17 cellular contexts compared by ENCODE assay signal in the genomic region with DNA sequence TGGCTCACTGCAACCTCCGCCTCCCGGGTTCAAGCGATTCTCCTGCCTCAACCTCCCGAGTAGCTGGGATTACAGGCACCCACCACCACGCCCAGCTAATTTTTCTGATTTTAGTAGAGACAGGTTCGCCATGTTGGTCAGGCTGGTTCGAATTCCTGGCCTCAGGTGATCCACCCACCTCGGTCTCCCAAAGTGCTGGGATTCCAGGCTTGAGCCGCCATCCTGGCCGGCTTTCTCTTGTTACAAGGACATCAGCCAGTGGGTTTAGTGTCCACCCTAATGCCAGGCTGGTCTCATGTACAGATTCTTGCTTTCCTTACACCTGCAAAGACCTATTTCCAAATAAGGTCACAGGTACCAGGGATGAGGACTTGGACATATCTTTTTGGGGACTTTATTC. TPM values are rescaled to one million over a fixed set of nuclear protein-coding genes. Genes with fewer than 3 reads are reported as not detected.
A peak's percentile ranks its signal among the peaks of the same experiment; 100 is the strongest.
DNase-seq lines count a peak whose midpoint lies in the region; ATAC-seq and TF ChIP-seq lines count a peak whose summit lies in the region.
"Had no signal": no experiment of that assay in that cellular context is flagged by ENCODE, and none has a peak within 500 bp of the region (broad histone marks: within the 10 kb centered on the region; RNA-seq: fewer than 3 reads in every experiment).

No MANE protein-coding gene starts in this region.

- H3K79me2 ChIP-seq in DND-41 (ENCODE audit: insufficient read depth, low read length) (peaks cover 8% of the 10 kb centered on the region), OCI-LY7 (ENCODE audit: insufficient read depth, low read depth, low read length) (no peaks in the 10 kb centered on the region), osteoblast (ENCODE audit: insufficient read depth, low read length) (peaks cover 17% of the 10 kb centered on the region)

- CTCF ChIA-PET in OCI-LY7 (lab: Charles Lee; ENCODE audit: unreplicated experiment), result interaction anchor here (1.2 kb wide), 1 partner anchor 8 kb away, joined by 5 read pairs; no protein-coding TSS in a partner anchor

- H3K9me2 ChIP-seq in OCI-LY7 (ENCODE audit: insufficient read depth, low read length), result no peaks in the 10 kb centered on the region

- peak overlapping the region in 7 of 11 experiments; percentile 90 to 99 (median 93); a peak in 12 of 22 replicates for H3K4me2 ChIP-seq in BLaER1 treated with 17β-estradiol and CSF1 and Interleukin-3, amounts not matched to agents 10 nM and 100 nM
- H3K4me2 ChIP-seq in DND-41 (ENCODE audit: insufficient read depth, low read length) (no peak overlapping the region), OCI-LY7 (ENCODE audit: low read length) (0 out of 2 replicates have a peak overlapping the region, but pooled peaks have one; percentile 83), osteoblast (ENCODE audit: insufficient read depth, low read length) (no peak overlapping the region)

- no peaks in the 10 kb centered on the region for H3K9me3 ChIP-seq in BLaER1 treated with 17β-estradiol and CSF1 and Interleukin-3, amounts not matched to agents 10 nM and 100 nM (replicated peaks in 1 of 11)
- H3K9me3 ChIP-seq in DND-41 (ENCODE audit: insufficient read depth, low read length, severe bottlenecking) (no peaks in the 10 kb centered on the region), OCI-LY7 (ENCODE audit: low read length) (no peaks in the 10 kb centered on the region), osteoblast (ENCODE audit: low read depth, low read length) (no peaks in the 10 kb centered on the region)

- H3K9ac ChIP-seq in BLaER1 treated with 17β-estradiol and CSF1 and Interleukin-3, amounts not matched to agents 10 nM and 100 nM, result peak overlapping the region in 3 of 11 experiments; percentile 82 to 85 (median 84); a peak in 4 of 22 replicates
- H3K9ac ChIP-seq in DND-41 (ENCODE audit: low read depth, low read length), result peak overlapping the region; percentile 58; the same call in 1 of the 2 replicates

- TSS peak; percentile 37 for BruUV-seq in OCI-LY7 (replicated peaks; lab: Mats Ljungman, UMichigan)

- H3K27ac ChIP-seq in BLaER1 treated with 17β-estradiol and CSF1 and Interleukin-3, amounts not matched to agents 10 nM and 100 nM, result no peak overlapping the region
- no peak overlapping the region for H3K27ac ChIP-seq in DND-41 (ENCODE audit: low read length)
- H3K27ac ChIP-seq in OCI-LY7 (ENCODE audit: low read depth, low read length, poor library complexity, severe bottlenecking), result no peak overlapping the region
- H3K27ac ChIP-seq in osteoblast (ENCODE audit: low read depth, low read length), result no peak overlapping the region
- H3K27ac ChIP-seq: HL-60 had no signal

- no peak for TF ChIP-seq CTCF in DND-41 (IDR thresholded peaks at IDR 0.05; ENCODE audit: borderline replicate concordance, extremely low read depth, low read length, poor library complexity, severe bottlenecking)
- TF ChIP-seq CTCF in OCI-LY7 (conservative IDR thresholded peaks at IDR 0.05; ENCODE audit: low read length), result no peak
- TF ChIP-seq CTCF in osteoblast (IDR thresholded peaks at IDR 0.05; ENCODE audit: extremely low read depth, low read depth, low read length), result no peak

- POLR2A ChIA-PET in OCI-LY7 (lab: Charles Lee), result interaction anchor here (1.5 kb wide), 1 partner anchor 81 kb away, joined by 3 read pairs; no protein-coding TSS in a partner anchor

- intact Hi-C loops in OCI-LY7 (cut with micrococcal nuclease; ENCODE audit: unreplicated experiment), result no loop called here

- H3K4me3 ChIP-seq in BLaER1 treated with 17β-estradiol and CSF1 and Interleukin-3, amounts not matched to agents 10 nM and 100 nM, result no peak overlapping the region
- H3K4me3 ChIP-seq in DND-41 (ENCODE audit: low read depth in 1 of 2, low read length in 2 of 2), result no peak overlapping the region
- H3K4me3 ChIP-seq in OCI-LY7 (ENCODE audit: low read depth, low read length, poor library complexity, severe bottlenecking), result no peak overlapping the region
- H3K4me3 ChIP-seq in osteoblast (ENCODE audit: insufficient read depth, low read length), result no peak overlapping the region

- H3K27me3 ChIP-seq in BLaER1 treated with 17β-estradiol and CSF1 and Interleukin-3, amounts not matched to agents 10 nM and 100 nM, result no peaks in the 10 kb centered on the region
- no peaks in the 10 kb centered on the region for H3K27me3 ChIP-seq in DND-41 (ENCODE audit: insufficient read depth, low read length, poor library complexity)
- H3K27me3 ChIP-seq in osteoblast (ENCODE audit: insufficient read depth, low read length), result no peaks in the 10 kb centered on the region

- H2AFZ ChIP-seq in DND-41 (ENCODE audit: low read depth, low read length) (no peak overlapping the region), OCI-LY7 (ENCODE audit: low read length) (no peak overlapping the region), osteoblast (ENCODE audit: low read length) (no peak overlapping the region)

- peaks cover 25 to 79% (median 45%) of the 10 kb centered on the region in 11 experiments for H3K36me3 ChIP-seq in BLaER1 treated with 17β-estradiol and CSF1 and Interleukin-3, amounts not matched to agents 10 nM and 100 nM
- H3K36me3 ChIP-seq in DND-41 (ENCODE audit: insufficient read depth, low read length), result peaks cover 56% of the 10 kb centered on the region
- peaks cover 14% of the 10 kb centered on the region for H3K36me3 ChIP-seq in OCI-LY7 (ENCODE audit: insufficient read depth, low read length)
- peaks cover 30% of the 10 kb centered on the region for H3K36me3 ChIP-seq in osteoblast (ENCODE audit: insufficient read depth, low read length)

- no peak for DNase-seq in DND-41
- DNase-seq in OCI-LY7 (ENCODE audit: low spot score), result no peak
- peak; percentile 47 for DNase-seq in osteoblast (ENCODE audit: insufficient read length, low spot score, missing footprints)
- no peak for DNase-seq in NCI-H146 treated with DMSO at 0.1 percent for 48 hours (lab: John Stamatoyannopoulos, UW; ENCODE audit: unreplicated experiment)
- no peak for DNase-seq in T-helper 1 cell
- DNase-seq: Calu3, DMS79, GOT3, HFFc6, NCI-H1092, NCI-H1694 treated with DMSO at 0.1 percent for 48 hours, NCI-H345, NCI-H69, SHP77 had no signal

- peaks cover 0 to 41% (median 8%) of the 10 kb centered on the region in 11 experiments; a peak in 11 of 22 replicates for H4K20me1 ChIP-seq in BLaER1 treated with 17β-estradiol and CSF1 and Interleukin-3, amounts not matched to agents 10 nM and 100 nM
- H4K20me1 ChIP-seq in DND-41 (ENCODE audit: insufficient read depth, low read length), result peaks cover 29% of the 10 kb centered on the region
- no peaks in the 10 kb centered on the region for H4K20me1 ChIP-seq in OCI-LY7 (ENCODE audit: insufficient read depth, low read length)
- peaks cover 13% of the 10 kb centered on the region for H4K20me1 ChIP-seq in osteoblast (ENCODE audit: insufficient read depth, low read length)

- ATAC-seq in DND-41 (ENCODE audit: insufficient read depth, low read depth), result no peak
- ATAC-seq in GM19455 (IDR thresholded peaks at IDR 0.05; ENCODE audit: unreplicated experiment), result no peak

- peaks cover 36 to 55% (median 44%) of the 10 kb centered on the region in 10 experiments for H3K4me1 ChIP-seq in BLaER1 treated with 17β-estradiol and CSF1 and Interleukin-3, amounts not matched to agents 10 nM and 100 nM
- peaks cover 24% of the 10 kb centered on the region for H3K4me1 ChIP-seq in DND-41 (ENCODE audit: insufficient read depth, low read length)
- peaks cover 29% of the 10 kb centered on the region for H3K4me1 ChIP-seq in OCI-LY7 (ENCODE audit: insufficient read depth, low read length, poor library complexity, severe bottlenecking)
- H3K4me1 ChIP-seq in osteoblast (ENCODE audit: insufficient read depth, low read length), result peaks cover 15% of the 10 kb centered on the region

RNA-seq across cellular contexts. Expression of a gene that starts 6.8 kb away (rescaled TPM):
- 1.6 and 3.2 TPM in 2 replicates for total RNA-seq in OCI-LY7 (2014; rRNA removed; shearing (Covaris generic))
- total RNA-seq in OCI-LY7 (2022), result 20.5 and 30.0 TPM in 2 replicates
- total RNA-seq in osteoblast, result 25.7 and 28.0 TPM in 2 replicates

RNA-seq across cellular contexts. Expression of a gene that starts 13.8 kb away (rescaled TPM):
- total RNA-seq in OCI-LY7 (2014; rRNA removed; shearing (Covaris generic)), result 141 and 195 TPM in 2 replicates
- total RNA-seq in OCI-LY7 (2022) (117 and 170 TPM in 2 replicates), osteoblast (110 and 126 TPM in 2 replicates)

RNA-seq across cellular contexts. Expression of a gene that starts 33.2 kb away (rescaled TPM):
- total RNA-seq in OCI-LY7 (2014; rRNA removed; shearing (Covaris generic)), result 21.9 and 23.7 TPM in 2 replicates
- 18.1 and 22.6 TPM in 2 replicates for total RNA-seq in OCI-LY7 (2022)
- 8.3 and 9.4 TPM in 2 replicates for total RNA-seq in osteoblast

RNA-seq across cellular contexts. Expression of a gene that starts 44.0 kb away (rescaled TPM):
- 2.9 and 4.9 TPM in 2 replicates for total RNA-seq in OCI-LY7 (2014; rRNA removed; shearing (Covaris generic))
- total RNA-seq in OCI-LY7 (2022), result 6.9 and 8.6 TPM in 2 replicates
- 0.72 and 1.8 TPM in 2 replicates for total RNA-seq in osteoblast

Comparison
In these comparisons a context has a peak if more than half of its experiments do, and no peak if none do; other contexts are left out.
1. H3K4me2 ChIP-seq: peak in BLaER1 treated with 17β-estradiol and CSF1 and Interleukin-3, amounts not matched to agents 10 nM and 100 nM (7 of 11) and OCI-LY7 (single experiment); none in DND-41 (single experiment) and osteoblast (single experiment).